In genomic region chr14:59188461-59189280, GRCh38 we compare ENCODE assay signal across 1 cellular context.
A peak's percentile ranks its signal among the peaks of the same experiment; 100 is the strongest.
TF ChIP-seq lines count a peak whose summit lies in the region.

DAAM1 (plus strand) TSS chr14:59188667; CDS start chr14:59263478, 74,811 bp downstream.

TF ChIP-seq in K562, 482 proteins besides CTCF, POLR2A, EP300 and RAD21 (continued from another document and continues in another):
- TF ChIP-seq ZNF699 (CRISPR knock-in tag; IDR thresholded peaks at IDR 0.05; ENCODE audit: insufficient replicate concordance) (no peak), SP1 (CRISPR knock-in tag; IDR thresholded peaks at IDR 0.05) (peak; percentile 22; the same call in 1 of the 2 replicates), MNT (conservative IDR thresholded peaks at IDR 0.05) (peak in 1 of 2 experiments; percentile 37; a peak in 2 of 4 replicates), HMGXB4 (CRISPR knock-in tag; IDR thresholded peaks at IDR 0.05) (no peak), MYNN (IDR thresholded peaks at IDR 0.05) (no peak), MYNN (CRISPR knock-in tag; IDR thresholded peaks at IDR 0.05) (no peak), MTA3 (IDR thresholded peaks at IDR 0.05; ENCODE audit: borderline replicate concordance) (no peak), GATA2 (CRISPR knock-in tag; IDR thresholded peaks at IDR 0.05) (no peak), ID3 (CRISPR knock-in tag; IDR thresholded peaks at IDR 0.05) (no peak), ID3 (tag; IDR thresholded peaks at IDR 0.05) (peak; percentile 37; the same call in 1 of the 2 replicates), BDP1 (IDR thresholded peaks at IDR 0.05; ENCODE audit: insufficient read depth, insufficient read length) (no peak), NR2C2 (CRISPR knock-in tag; IDR thresholded peaks at IDR 0.05) (no peak), NR2C2 (tag; IDR thresholded peaks at IDR 0.05) (no peak), PHB (CRISPR knock-in tag; IDR thresholded peaks at IDR 0.05) (no peak), CBX8 (IDR thresholded peaks at IDR 0.05; ENCODE audit: borderline replicate concordance, extremely low read depth, low read depth, low read length, poor library complexity, severe bottlenecking) (no peak), NBN (IDR thresholded peaks at IDR 0.05; ENCODE audit: low read depth) (no peak), MECOM (CRISPR knock-in tag; IDR thresholded peaks at IDR 0.05) (no peak), JUN (IDR thresholded peaks at IDR 0.05; ENCODE audit: borderline replicate concordance, low read depth, low read length) (peak; percentile 29; the same call in 1 of the 2 replicates), JUN (CRISPR knock-in tag; IDR thresholded peaks at IDR 0.05; ENCODE audit: borderline replicate concordance) (no peak), FOSL1 (tag; conservative IDR thresholded peaks at IDR 0.05) (no peak), RBFOX2 (IDR thresholded peaks at IDR 0.05; ENCODE audit: low read depth, low read length) (peak; percentile 76), E2F5 (CRISPR knock-in tag; IDR thresholded peaks at IDR 0.05) (no peak), MCM3 (IDR thresholded peaks at IDR 0.05) (no peak), USF1 (CRISPR knock-in tag; IDR thresholded peaks at IDR 0.05) (no peak), BRF2 (IDR thresholded peaks at IDR 0.05; ENCODE audit: borderline replicate concordance, insufficient read depth, insufficient read length) (no peak), KDM1A (IDR thresholded peaks at IDR 0.05) (no peak), SMAD4 (CRISPR knock-in tag; conservative IDR thresholded peaks at IDR 0.05) (no peak), PYGO2 (tag; IDR thresholded peaks at IDR 0.05) (no peak), ZNF324 (CRISPR knock-in tag; IDR thresholded peaks at IDR 0.05) (no peak), EP400 (IDR thresholded peaks at IDR 0.05) (no peak), SAP30 (IDR thresholded peaks at IDR 0.05; ENCODE audit: borderline replicate concordance, insufficient read depth, low read depth, low read length, poor library complexity, severe bottlenecking) (no peak), ASH1L (IDR thresholded peaks at IDR 0.05; ENCODE audit: borderline replicate concordance, low read depth, partially characterized antibody) (no peak), FUS (optimal IDR thresholded peaks at IDR 0.05; ENCODE audit: low read depth, low read length) (no peak), ZBTB7A (IDR thresholded peaks at IDR 0.05; ENCODE audit: borderline replicate concordance, control insufficient read depth, low read depth, low read length) (no peak; the same call in 1 of the 2 replicates), CREB3 (tag; conservative IDR thresholded peaks at IDR 0.05; ENCODE audit: low read depth) (no peak), COPS2 (conservative IDR thresholded peaks at IDR 0.05) (no peak), CREM (IDR thresholded peaks at IDR 0.05; ENCODE audit: low read depth) (peak; percentile 29; the same call in 1 of the 2 replicates), NELFE (IDR thresholded peaks at IDR 0.05; ENCODE audit: insufficient read depth, insufficient read length) (no peak), SLC30A9 (CRISPR knock-in tag; IDR thresholded peaks at IDR 0.05) (no peak), FOS (IDR thresholded peaks at IDR 0.05; ENCODE audit: extremely low read depth, insufficient read length) (no peak), RBBP5 (IDR thresholded peaks at IDR 0.05; ENCODE audit: borderline replicate concordance, insufficient read depth, low read length, poor library complexity, severe bottlenecking) (peak; percentile 26), NEUROD1 (IDR thresholded peaks at IDR 0.05; ENCODE audit: borderline replicate concordance, low read depth, low read length, partially characterized antibody) (no peak), ETV6 (IDR thresholded peaks at IDR 0.05; ENCODE audit: borderline replicate concordance in 1 of 2, low read depth in 2 of 2, low read length in 1 of 2) (no peak), ETV6 (CRISPR knock-in tag; IDR thresholded peaks at IDR 0.05; ENCODE audit: borderline replicate concordance) (no peak), PML (IDR thresholded peaks at IDR 0.05; ENCODE audit: low read length) (no peak), BRF1 (IDR thresholded peaks at IDR 0.05; ENCODE audit: borderline replicate concordance, extremely low read depth, insufficient read length) (no peak), ZNF253 (CRISPR knock-in tag; conservative IDR thresholded peaks at IDR 0.05) (no peak), ZNF830 (CRISPR knock-in tag; IDR thresholded peaks at IDR 0.05) (no peak), MED1 (CRISPR knock-in tag; IDR thresholded peaks at IDR 0.05; ENCODE audit: borderline replicate concordance) (no peak), ARNT (IDR thresholded peaks at IDR 0.05) (no peak), ZNF57 (CRISPR knock-in tag; IDR thresholded peaks at IDR 0.05) (no peak), E2F4 (CRISPR knock-in tag; IDR thresholded peaks at IDR 0.05; ENCODE audit: low read depth) (no peak), STAT5B (CRISPR knock-in tag; IDR thresholded peaks at IDR 0.05) (no peak), ZNF217 (CRISPR knock-in tag; IDR thresholded peaks at IDR 0.05) (no peak), CBFA2T2 (conservative IDR thresholded peaks at IDR 0.05) (no peak), ZNF175 (CRISPR knock-in tag; IDR thresholded peaks at IDR 0.05; ENCODE audit: low read depth) (no peak), TAF7 (tag; IDR thresholded peaks at IDR 0.05) (no peak), TRIM25 (IDR thresholded peaks at IDR 0.05; ENCODE audit: borderline replicate concordance) (no peak), TRIM24 (IDR thresholded peaks at IDR 0.05) (no peak), ATF1 (CRISPR knock-in tag; IDR thresholded peaks at IDR 0.05) (no peak), ATF1 (tag; IDR thresholded peaks at IDR 0.05) (no peak), DMBX1 (CRISPR knock-in tag; IDR thresholded peaks at IDR 0.05; ENCODE audit: borderline replicate concordance) (no peak), POLR2G (IDR thresholded peaks at IDR 0.05; ENCODE audit: low read depth, low read length) (peak; percentile 73)
